ENCODE assay signal across 18 cellular contexts in genomic region chr10:17368708-17369272, GRCh38.
"Had no signal": no experiment of that assay in that cellular context is flagged by ENCODE, and none has a peak within 500 bp of the region (broad histone marks: within the 10 kb centered on the region; RNA-seq: fewer than 3 reads in every experiment).

No MANE protein-coding gene starts in this region.

- H3K4me1 ChIP-seq: right atrium auricular region had no signal

- H3K4me3 Mint-ChIP-seq: activated CD4-positive, alpha-beta T cell treated with anti-CD3 and anti-CD28 coated beads, Interleukin-2, amount 10 ng/mL, durations not matched to agents 7 days and 5 days; activated naive CD4-positive, alpha-beta T cell treated with anti-CD3 and anti-CD28 coated beads, Interleukin-2, amount 50 U/mL, for 24 hours; activated T-helper 1 cell treated with anti-CD3 and anti-CD28 coated beads, Interleukin-12 subunit alpha, Interleukin-12 subunit beta, Interleukin-2, Interleukin-4 antibody, amounts not matched to agents 30 ng/mL and 10 ng/mL and 1 ng/mL, durations not matched to agents 14 hours and 24 hours and 36 hours; naive thymus-derived CD8-positive, alpha-beta T cell; stimulated activated memory B cell treated with anti-CD40 and anti-IgM and Interleukin-4, amounts not matched to agents 10 μg/mL and 1 μg/mL and 100 μg/mL, for 72 hours; T-cell; type B pancreatic cell had no signal

- H3K9me3 ChIP-seq: neutrophil, right atrium auricular region had no signal

- H3K4me1 Mint-ChIP-seq: activated CD4-positive, alpha-beta T cell treated with anti-CD3 and anti-CD28 coated beads, Interleukin-2, amount 10 ng/mL, durations not matched to agents 7 days and 5 days; naive thymus-derived CD8-positive, alpha-beta T cell; stimulated activated memory B cell treated with anti-CD40 and anti-IgM and Interleukin-4, amounts not matched to agents 10 μg/mL and 1 μg/mL and 100 μg/mL, for 72 hours; T-cell had no signal

- H3K27me3 ChIP-seq: neutrophil, right atrium auricular region had no signal

- H3K4me3 ChIP-seq: dorsolateral prefrontal cortex, right atrium auricular region had no signal

- FAIRE-seq: endometrium, small intestine had no signal

- H3K9me3 Mint-ChIP-seq: activated CD4-positive, alpha-beta T cell treated with anti-CD3 and anti-CD28 coated beads, Interleukin-2, amount 10 ng/mL, durations not matched to agents 7 days and 5 days; activated T-helper 1 cell treated with anti-CD3 and anti-CD28 coated beads, Interleukin-12 subunit alpha, Interleukin-12 subunit beta, Interleukin-2, Interleukin-4 antibody, amounts not matched to agents 30 ng/mL and 10 ng/mL and 1 ng/mL, durations not matched to agents 14 hours and 24 hours and 36 hours had no signal

- ATAC-seq: naive thymus-derived CD8-positive, alpha-beta T cell; stimulated activated memory B cell treated with anti-CD40 and anti-IgM and Interleukin-4, amounts not matched to agents 10 μg/mL and 1 μg/mL and 100 μg/mL, for 72 hours; T-cell had no signal

- H3K27ac Mint-ChIP-seq: activated CD4-positive, alpha-beta T cell treated with anti-CD3 and anti-CD28 coated beads, Interleukin-2, amount 10 ng/mL, durations not matched to agents 7 days and 5 days; activated naive CD4-positive, alpha-beta T cell treated with anti-CD3 and anti-CD28 coated beads, Interleukin-2, amount 50 U/mL, for 24 hours; activated T-helper 1 cell treated with anti-CD3 and anti-CD28 coated beads, Interleukin-12 subunit alpha, Interleukin-12 subunit beta, Interleukin-2, Interleukin-4 antibody, amounts not matched to agents 30 ng/mL and 10 ng/mL and 1 ng/mL, durations not matched to agents 14 hours and 24 hours and 36 hours; naive thymus-derived CD8-positive, alpha-beta T cell; stimulated activated memory B cell treated with anti-CD40 and anti-IgM and Interleukin-4, amounts not matched to agents 10 μg/mL and 1 μg/mL and 100 μg/mL, for 72 hours; T-cell; type B pancreatic cell had no signal

- H3K36me3 ChIP-seq: neutrophil, right atrium auricular region had no signal

- H3K36me3 Mint-ChIP-seq: stimulated activated memory B cell treated with anti-CD40 and anti-IgM and Interleukin-4, amounts not matched to agents 10 μg/mL and 1 μg/mL and 100 μg/mL, for 72 hours; type B pancreatic cell had no signal

- H3K27ac ChIP-seq: dorsolateral prefrontal cortex, neutrophil, right atrium auricular region, VCaP had no signal

- DNase-seq: activated CD4-positive, alpha-beta T cell treated with anti-CD3 and anti-CD28 coated beads, Interleukin-2, amount 10 ng/mL, durations not matched to agents 7 days and 5 days; anterior cingulate cortex; dorsolateral prefrontal cortex; foreskin melanocyte; head of caudate nucleus; naive thymus-derived CD8-positive, alpha-beta T cell; small intestine; substantia nigra; T-cell; T1000 had no signal

- H3K27me3 Mint-ChIP-seq: activated naive CD4-positive, alpha-beta T cell treated with anti-CD3 and anti-CD28 coated beads, Interleukin-2, amount 50 U/mL, for 24 hours; stimulated activated memory B cell treated with anti-CD40 and anti-IgM and Interleukin-4, amounts not matched to agents 10 μg/mL and 1 μg/mL and 100 μg/mL, for 72 hours; T-cell; type B pancreatic cell had no signal
